Comparison of ENCODE assay signal across 25 cellular contexts in genomic region chr7:15925608-15926007, GRCh38.
DNase-seq lines count a peak whose midpoint lies in the region; ATAC-seq lines count a peak whose summit lies in the region.
"Had no signal": no experiment of that assay in that cellular context is flagged by ENCODE, and none has a peak within 500 bp of the region (broad histone marks: within the 10 kb centered on the region; RNA-seq: fewer than 3 reads in every experiment).

No MANE protein-coding gene starts in this region.

- ATAC-seq in GM19023 (IDR thresholded peaks at IDR 0.05; ENCODE audit: unreplicated experiment) (peak; percentile 80), HG02623 (IDR thresholded peaks at IDR 0.05; ENCODE audit: unreplicated experiment) (peak; percentile 97), HG03025 (IDR thresholded peaks at IDR 0.05; ENCODE audit: low FRiP score, unreplicated experiment) (peak; percentile 51)
- ATAC-seq in stimulated activated effector memory CD8-positive, alpha-beta T cell treated with anti-CD3 and anti-CD28 coated beads, Interleukin-12 subunit alpha, Interleukin-12 subunit beta, amount 100 ng/mL, for 72 hours, result peak; percentile 77
- no peak for ATAC-seq in activated CD8-positive, alpha-beta memory T cell treated with anti-CD3 and anti-CD28 coated beads, Interleukin-2, amount 10 ng/mL, durations not matched to agents 7 days and 5 days
- ATAC-seq: activated CD8-positive, alpha-beta T cell treated with anti-CD3 and anti-CD28 coated beads for 36 hours; heart left ventricle; pancreas had no signal

- no peaks in the 10 kb centered on the region for H3K36me3 Mint-ChIP-seq in stimulated activated effector memory CD8-positive, alpha-beta T cell treated with anti-CD3 and anti-CD28 coated beads, Interleukin-12 subunit alpha, Interleukin-12 subunit beta, amount 100 ng/mL, for 72 hours
- no peaks in the 10 kb centered on the region for H3K36me3 Mint-ChIP-seq in activated CD8-positive, alpha-beta memory T cell treated with anti-CD3 and anti-CD28 coated beads, Interleukin-2, amount 10 ng/mL, durations not matched to agents 7 days and 5 days
- H3K36me3 Mint-ChIP-seq: activated naive CD8-positive, alpha-beta T cell; CD8-positive, alpha-beta memory T cell; IgD-negative memory B cell had no signal

- H3K4me3 Mint-ChIP-seq in stimulated activated effector memory CD8-positive, alpha-beta T cell treated with anti-CD3 and anti-CD28 coated beads, Interleukin-12 subunit alpha, Interleukin-12 subunit beta, amount 100 ng/mL, for 72 hours, result no peak overlapping the region
- no peak overlapping the region for H3K4me3 Mint-ChIP-seq in activated CD8-positive, alpha-beta memory T cell treated with anti-CD3 and anti-CD28 coated beads, Interleukin-2, amount 10 ng/mL, durations not matched to agents 7 days and 5 days
- H3K4me3 Mint-ChIP-seq: activated CD8-positive, alpha-beta T cell treated with anti-CD3 and anti-CD28 coated beads for 36 hours; activated naive CD8-positive, alpha-beta T cell; CD8-positive, alpha-beta memory T cell; HFFc6; IgD-negative memory B cell; neural crest cell had no signal

- no peak for DNase-seq in stimulated activated effector memory CD8-positive, alpha-beta T cell treated with anti-CD3 and anti-CD28 coated beads, Interleukin-12 subunit alpha, Interleukin-12 subunit beta, amount 100 ng/mL, for 72 hours (ENCODE audit: low spot score in 2 of 2)
- DNase-seq in cardiac septum (ENCODE audit: low spot score) (no peak), iPS-NIHi7 (ENCODE audit: extremely low spot score) (no peak)
- DNase-seq in activated CD8-positive, alpha-beta memory T cell treated with anti-CD3 and anti-CD28 coated beads, Interleukin-2, amount 10 ng/mL, durations not matched to agents 7 days and 5 days, result no peak
- DNase-seq: activated CD8-positive, alpha-beta T cell treated with anti-CD3 and anti-CD28 coated beads for 36 hours; activated effector memory CD4-positive, alpha-beta T cell treated with Interleukin-2 at 50 U/mL for 16 hours; aorta; CD8-positive, alpha-beta memory T cell; EL; foreskin melanocyte; heart left ventricle; HFFc6; NCI-H1694; NCI-H82; pancreas; SJCRH30; stimulated activated CD4-positive, alpha-beta T cell treated with anti-CD3 and anti-CD28 coated beads, Interleukin-1b, Interleukin-23, amount 100 ng/mL, for 48 hours; T-helper 9 cell; tibial artery had no signal

- H3K27ac Mint-ChIP-seq in stimulated activated effector memory CD8-positive, alpha-beta T cell treated with anti-CD3 and anti-CD28 coated beads, Interleukin-12 subunit alpha, Interleukin-12 subunit beta, amount 100 ng/mL, for 72 hours, result no peak overlapping the region
- H3K27ac Mint-ChIP-seq in activated CD8-positive, alpha-beta memory T cell treated with anti-CD3 and anti-CD28 coated beads, Interleukin-2, amount 10 ng/mL, durations not matched to agents 7 days and 5 days, result no peak overlapping the region
- H3K27ac Mint-ChIP-seq: activated CD8-positive, alpha-beta T cell treated with anti-CD3 and anti-CD28 coated beads for 36 hours; activated naive CD8-positive, alpha-beta T cell; CD8-positive, alpha-beta memory T cell; HFFc6; IgD-negative memory B cell had no signal

- H3K27me3 Mint-ChIP-seq in activated CD8-positive, alpha-beta memory T cell treated with anti-CD3 and anti-CD28 coated beads, Interleukin-2, amount 10 ng/mL, durations not matched to agents 7 days and 5 days, result no peaks in the 10 kb centered on the region
- H3K27me3 Mint-ChIP-seq: activated CD8-positive, alpha-beta T cell treated with anti-CD3 and anti-CD28 coated beads for 36 hours; activated naive CD8-positive, alpha-beta T cell; CD8-positive, alpha-beta memory T cell; IgD-negative memory B cell had no signal

- H3K4me1 Mint-ChIP-seq in stimulated activated effector memory CD8-positive, alpha-beta T cell treated with anti-CD3 and anti-CD28 coated beads, Interleukin-12 subunit alpha, Interleukin-12 subunit beta, amount 100 ng/mL, for 72 hours, result no peaks in the 10 kb centered on the region
- no peaks in the 10 kb centered on the region for H3K4me1 Mint-ChIP-seq in activated CD8-positive, alpha-beta memory T cell treated with anti-CD3 and anti-CD28 coated beads, Interleukin-2, amount 10 ng/mL, durations not matched to agents 7 days and 5 days
- H3K4me1 Mint-ChIP-seq: CD8-positive, alpha-beta memory T cell; IgD-negative memory B cell; neural crest cell had no signal

- CTCF ChIA-PET in activated CD8-positive, alpha-beta memory T cell treated with anti-CD3 and anti-CD28 coated beads, Interleukin-2, amount 10 ng/mL, durations not matched to agents 7 days and 5 days (lab: Charles Lee), result no interaction called here

- intact Hi-C loops in cardiac septum (cut with DNase I), result no loop called here

- peaks cover 20% of the 10 kb centered on the region for H3K9me3 Mint-ChIP-seq in stimulated activated effector memory CD8-positive, alpha-beta T cell treated with anti-CD3 and anti-CD28 coated beads, Interleukin-12 subunit alpha, Interleukin-12 subunit beta, amount 100 ng/mL, for 72 hours
- H3K9me3 Mint-ChIP-seq in activated CD8-positive, alpha-beta memory T cell treated with anti-CD3 and anti-CD28 coated beads, Interleukin-2, amount 10 ng/mL, durations not matched to agents 7 days and 5 days (ENCODE audit: low read depth), result no peaks in the 10 kb centered on the region
